In genomic region chrX:81286608-81287007, GRCh38 we compare ENCODE assay signal across 17 cellular contexts.
DNase-seq lines count a peak whose midpoint lies in the region; ATAC-seq, FAIRE-seq and TF ChIP-seq lines count a peak whose summit lies in the region.
"Had no signal": no experiment of that assay in that cellular context is flagged by ENCODE, and none has a peak within 500 bp of the region (broad histone marks: within the 10 kb centered on the region; RNA-seq: fewer than 3 reads in every experiment).

No MANE protein-coding gene starts in this region.

- TF ChIP-seq EP300 in HepG2 (IDR thresholded peaks at IDR 0.05; ENCODE audit: low read depth in 2 of 2, low read length in 2 of 2) (no peak), HepG2 (CRISPR knock-in tag; IDR thresholded peaks at IDR 0.05; ENCODE audit: borderline replicate concordance) (no peak)

- peak; percentile 2 for DNase-seq in HepG2 (ENCODE audit: low spot score)
- no peak for DNase-seq in right lobe of liver
- DNase-seq in LNCaP clone FGC (ENCODE audit: low read depth), result peak; percentile 19
- DNase-seq in RWPE2 (ENCODE audit: low spot score), result no peak
- no peak for DNase-seq in LoVo (ENCODE audit: low spot score)
- DNase-seq in effector CD8-positive, alpha-beta T cell (lab: John Stamatoyannopoulos, UW), result no peak
- DNase-seq in NCI-H2029 (lab: John Stamatoyannopoulos, UW), result no peak
- DNase-seq: BE2C; CD4-positive, alpha-beta memory T cell; COR-L47; DMS153; GF-D8; HCEC 1CT; HFFc6 had no signal

- TF ChIP-seq CTCF in HepG2 (CRISPR knock-in tag; IDR thresholded peaks at IDR 0.05), result no peak
- no peak for TF ChIP-seq CTCF in right lobe of liver (IDR thresholded peaks at IDR 0.05)
- TF ChIP-seq CTCF in LNCaP clone FGC (IDR thresholded peaks at IDR 0.05; ENCODE audit: control insufficient read depth, extremely low read depth, insufficient read depth), result no peak
- TF ChIP-seq CTCF in RWPE2 (IDR thresholded peaks at IDR 0.05; ENCODE audit: poor library complexity, severe bottlenecking), result no peak

- H3K27me3 ChIP-seq in HepG2 (ENCODE audit: control insufficient read depth in 1 of 2, insufficient read depth in 2 of 2, low read length in 2 of 2) (no peaks in the 10 kb centered on the region), right lobe of liver (no peaks in the 10 kb centered on the region), RWPE2 (ENCODE audit: insufficient read depth, poor library complexity, severe bottlenecking) (no peaks in the 10 kb centered on the region)
- H3K27me3 ChIP-seq: BE2C had no signal

- H3K4me3 ChIP-seq in HepG2 (replicated peaks in 1 of 3; ENCODE audit: insufficient read depth in 1 of 3, low read depth in 2 of 3, low read length in 3 of 3) (no peak overlapping the region), right lobe of liver (no peak overlapping the region), LNCaP clone FGC (ENCODE audit: low read depth, low read length) (no peak overlapping the region), RWPE2 (ENCODE audit: severe bottlenecking) (no peak overlapping the region)

- CTCF ChIA-PET in HepG2 (lab: Yijun Ruan, JAX; ENCODE audit: low intra/inter-chr PET ratio, low total read pairs), result no interaction called here

- H3K4me2 ChIP-seq in HepG2 (ENCODE audit: low read depth, low read length), result no peak overlapping the region

- H3K9ac ChIP-seq in HepG2 (ENCODE audit: insufficient read depth, low read depth, low read length), result no peak overlapping the region

- no peaks in the 10 kb centered on the region for H3K36me3 ChIP-seq in HepG2 (replicated peaks in 1 of 2; ENCODE audit: control insufficient read depth in 1 of 2, insufficient read depth in 2 of 2, low read length in 2 of 2)
- no peaks in the 10 kb centered on the region for H3K36me3 ChIP-seq in right lobe of liver
- H3K36me3 ChIP-seq in RWPE2 (ENCODE audit: low read depth), result no peaks in the 10 kb centered on the region
- H3K36me3 ChIP-seq: BE2C had no signal

- ATAC-seq in HepG2 (no peak), right lobe of liver (no peak), RWPE2 (ENCODE audit: low read depth) (peak; percentile 45; the same call in 1 of the 3 replicates), HG02610 (IDR thresholded peaks at IDR 0.05; ENCODE audit: unreplicated experiment) (no peak)

- H3K9me3 ChIP-seq in HepG2 (ENCODE audit: low read length), result peaks cover 7% of the 10 kb centered on the region; the same call in 1 of the 2 replicates
- no peaks in the 10 kb centered on the region for H3K9me3 ChIP-seq in right lobe of liver
- no peaks in the 10 kb centered on the region for H3K9me3 ChIP-seq in RWPE2 (ENCODE audit: severe bottlenecking)
- H3K9me3 ChIP-seq: BE2C had no signal

- H3K27ac ChIP-seq in HepG2 (ENCODE audit: extremely low read length, insufficient read depth, low read length) (no peak overlapping the region), right lobe of liver (no peak overlapping the region), RWPE2 (ENCODE audit: poor library complexity, severe bottlenecking) (no peak overlapping the region)
- H3K27ac ChIP-seq: C4-2B had no signal

- FAIRE-seq in HepG2 (lab: Jason Lieb, UNC), result no peak
- FAIRE-seq: D721Med had no signal

- H2AFZ ChIP-seq in HepG2 (ENCODE audit: low read length), result no peak overlapping the region

- TF ChIP-seq POLR2A in HepG2 (IDR thresholded peaks at IDR 0.05; ENCODE audit: insufficient read depth in 1 of 2, low read depth in 2 of 2, low read length in 2 of 2) (no peak), right lobe of liver (IDR thresholded peaks at IDR 0.05) (no peak)

- intact Hi-C loops in HepG2 (cut with micrococcal nuclease; ENCODE audit: unreplicated experiment) (no loop called here), right lobe of liver (cut with DNase I) (no loop called here)

- no TSS peak for BruUV-seq in HepG2 (replicated peaks; lab: Mats Ljungman, UMichigan)

- POLR2A ChIA-PET in HepG2 (lab: Yijun Ruan, JAX), result no interaction called here

- H3K4me1 ChIP-seq in HepG2 (ENCODE audit: insufficient read depth, low read length), result no peaks in the 10 kb centered on the region
- no peaks in the 10 kb centered on the region for H3K4me1 ChIP-seq in right lobe of liver
- peaks cover 4% of the 10 kb centered on the region for H3K4me1 ChIP-seq in RWPE2 (ENCODE audit: insufficient read depth, poor library complexity, severe bottlenecking)
- H3K4me1 ChIP-seq: BE2C had no signal

- H3K79me2 ChIP-seq in HepG2 (ENCODE audit: insufficient read depth, low read length), result no peaks in the 10 kb centered on the region

- TF ChIP-seq RAD21 in HepG2 (CRISPR knock-in tag; IDR thresholded peaks at IDR 0.05), result no peak

- no peaks in the 10 kb centered on the region for H4K20me1 ChIP-seq in HepG2 (ENCODE audit: insufficient read depth, low read length)

- in situ Hi-C loops in HepG2 (cut with HindIII; ENCODE audit: extremely low pct_ligation_motif_present, low pct_unique_long_range_greater_than_20kb), result no loop called here

- WGBS in HepG2 (ENCODE audit: low lambda C conversion rate), result 15% methylated on average over 1 of the region's 1 CpG
- WGBS in right lobe of liver (ENCODE audit: insufficient coverage, low coverage, low lambda C conversion rate, missing lambda C conversion rate), result 36% methylated on average over 1 of the region's 1 CpG

TF ChIP-seq in HepG2, 621 proteins besides CTCF, POLR2A, EP300 and RAD21:
- TF ChIP-seq FOXA3 (CRISPR knock-in tag; IDR thresholded peaks at IDR 0.05) (0 out of 2 replicates have a peak, but pooled peaks have one; percentile 23), ZNF367 (CRISPR knock-in tag; IDR thresholded peaks at IDR 0.05; ENCODE audit: borderline replicate concordance) (no peak), GZF1 (CRISPR knock-in tag; IDR thresholded peaks at IDR 0.05) (no peak)

Comparison
In these comparisons a context has a peak if more than half of its experiments do, and no peak if none do; other contexts are left out.
1. DNase-seq: peak in HepG2 (single experiment) and LNCaP clone FGC (single experiment); none in right lobe of liver (0 of 3), RWPE2 (single experiment), LoVo (single experiment), effector CD8-positive, alpha-beta T cell (single experiment) and NCI-H2029 (single experiment).